10 cellular contexts compared by ENCODE assay signal in the genomic region with DNA sequence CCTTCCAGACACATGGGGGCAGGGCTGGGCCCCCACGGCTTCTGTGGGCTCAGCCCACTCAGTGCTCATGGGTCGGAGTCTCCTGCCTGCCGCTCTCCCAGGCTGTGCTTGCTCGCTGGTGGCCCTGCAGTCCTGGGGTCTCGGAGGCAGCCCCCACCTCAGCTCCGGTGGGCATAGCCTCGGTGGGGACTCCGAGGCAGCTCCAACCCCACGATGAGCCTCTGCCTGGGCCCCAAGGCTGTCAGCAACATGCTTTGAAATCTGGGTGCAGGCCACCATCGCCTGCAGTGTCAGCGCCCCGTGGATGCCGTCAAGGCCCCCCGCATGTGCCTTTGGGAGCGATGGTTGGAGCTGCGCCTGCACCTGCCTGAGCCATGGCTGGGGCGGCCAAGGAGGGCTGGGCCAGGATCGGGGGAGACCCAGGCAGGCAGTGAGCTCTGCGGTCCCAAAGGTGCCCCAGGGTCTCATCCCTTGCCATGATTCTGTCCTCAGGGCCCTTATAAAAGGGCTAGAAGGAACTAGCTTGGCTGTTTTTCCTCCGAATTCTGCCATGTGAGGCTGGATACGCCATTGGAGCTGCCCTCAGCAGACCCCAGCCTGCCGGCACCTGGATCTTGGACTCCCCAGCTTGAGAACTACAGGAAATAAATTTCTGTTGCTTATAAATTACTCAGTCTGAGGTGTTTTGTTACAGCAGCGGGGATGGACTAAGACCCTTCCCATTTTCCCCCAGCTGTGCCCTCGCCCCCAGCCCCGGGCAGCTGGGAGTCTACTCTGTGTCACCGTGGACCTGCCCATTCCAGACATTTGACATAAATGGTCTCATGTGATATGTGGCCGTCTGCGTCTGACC. TPM values are rescaled to one million over a fixed set of nuclear protein-coding genes. Genes with fewer than 3 reads are reported as not detected.
DNase-seq lines count a peak whose midpoint lies in the region; ATAC-seq, FAIRE-seq and TF ChIP-seq lines count a peak whose summit lies in the region.
"Had no signal": no experiment of that assay in that cellular context is flagged by ENCODE, and none has a peak within 500 bp of the region (broad histone marks: within the 10 kb centered on the region; RNA-seq: fewer than 3 reads in every experiment).

No MANE protein-coding gene starts in this region.

- no peaks in the 10 kb centered on the region for H4K20me1 ChIP-seq in SK-N-SH (ENCODE audit: insufficient read depth)
- H4K20me1 ChIP-seq in HepG2 (ENCODE audit: insufficient read depth, low read length): no peaks in the 10 kb centered on the region

- H2AFZ ChIP-seq in SK-N-SH (ENCODE audit: low read depth) (no peak overlapping the region), HepG2 (ENCODE audit: low read length) (no peak overlapping the region)

- no TSS peak for BruUV-seq in HepG2 (replicated peaks; lab: Mats Ljungman, UMichigan)

- no peaks in the 10 kb centered on the region for H3K9me2 ChIP-seq in SK-N-SH

- H3K36me3 Mint-ChIP-seq in activated naive CD4-positive, alpha-beta T cell treated with anti-CD3 and anti-CD28 coated beads, Interleukin-2, amount 50 U/mL, for 72 hours: peaks cover 0 to 5% of the 10 kb centered on the region in 2 donors

- H3K4me2 ChIP-seq in SK-N-SH (no peak overlapping the region), HepG2 (ENCODE audit: low read depth, low read length) (no peak overlapping the region)

- DNase-seq in SK-N-SH (peak; percentile 16), HepG2 (ENCODE audit: low spot score) (no peak), stomach (peak; percentile 17), NCI-H82 (lab: John Stamatoyannopoulos, UW) (no peak), GM19240 (ENCODE audit: insufficient read length, low spot score) (no peak), NCI-H1436 treated with DMSO at 0.1 percent for 48 hours (lab: John Stamatoyannopoulos, UW) (no peak)
- no peak for DNase-seq in activated naive CD4-positive, alpha-beta T cell treated with anti-CD3 and anti-CD28 coated beads, Interleukin-2, amount 50 U/mL, for 72 hours (ENCODE audit: low spot score in 2 of 2)

- peak overlapping the region; percentile 94 for H3K27ac Mint-ChIP-seq in activated naive CD4-positive, alpha-beta T cell treated with anti-CD3 and anti-CD28 coated beads, Interleukin-2, amount 50 U/mL, for 72 hours

- POLR2A ChIA-PET in SK-N-SH (lab: Yijun Ruan, JAX) (interaction anchor here (0.8 to 1.1 kb wide), 2 partner anchors 11 to 145 kb away, joined by 3 read pairs; no protein-coding TSS in a partner anchor), HepG2 (lab: Yijun Ruan, JAX) (interaction anchor here (2.8 to 5.3 kb wide), 2 partner anchors 11 to 29 kb away, joined by 13 to 95 read pairs; a partner anchor contains a TSS)

- no peak for TF ChIP-seq EP300 in SK-N-SH (IDR thresholded peaks at IDR 0.05; ENCODE audit: borderline replicate concordance in 1 of 2, low read depth in 1 of 2, low read length in 1 of 2)
- TF ChIP-seq EP300 in HepG2 (IDR thresholded peaks at IDR 0.05; ENCODE audit: low read depth in 2 of 2, low read length in 2 of 2): no peak
- TF ChIP-seq EP300 in HepG2 (CRISPR knock-in tag; IDR thresholded peaks at IDR 0.05; ENCODE audit: borderline replicate concordance): no peak
- no peak for TF ChIP-seq EP300 in stomach (IDR thresholded peaks at IDR 0.05)

- peaks cover 4% of the 10 kb centered on the region for H3F3A ChIP-seq in SK-N-SH (replicated peaks; ENCODE audit: insufficient read depth)

- TF ChIP-seq RAD21 in SK-N-SH (IDR thresholded peaks at IDR 0.05; ENCODE audit: low read length): no peak
- no peak for TF ChIP-seq RAD21 in HepG2 (CRISPR knock-in tag; IDR thresholded peaks at IDR 0.05)

- in situ Hi-C loops in HepG2 (cut with HindIII; ENCODE audit: extremely low pct_ligation_motif_present, low pct_unique_long_range_greater_than_20kb): no loop called here

- 95% methylated on average over 11 of the region's 28 CpGs for WGBS in SK-N-SH (ENCODE audit: low lambda C conversion rate)
- 95% methylated on average over 13 of the region's 28 CpGs for WGBS in HepG2 (ENCODE audit: low lambda C conversion rate)
- WGBS in stomach, 5 donors: 84 to 93% (median 87%) methylated on average over 21 to 28 of the region's 28 CpGs

- H3K27ac ChIP-seq in SK-N-SH (ENCODE audit: low read depth in 2 of 2, low read length in 1 of 2) (no peak overlapping the region), HepG2 (ENCODE audit: extremely low read length, insufficient read depth, low read length) (no peak overlapping the region), stomach (peak overlapping the region; percentile 82 to 92 (median 85))
- H3K27ac ChIP-seq: 22Rv1 had no signal

- H3K4me3 ChIP-seq in SK-N-SH (ENCODE audit: low read depth in 2 of 2, low read length in 1 of 2): no peak overlapping the region
- H3K4me3 ChIP-seq in HepG2 (replicated peaks in 1 of 3; ENCODE audit: insufficient read depth in 1 of 3, low read depth in 2 of 3, low read length in 3 of 3): no peak overlapping the region
- H3K4me3 ChIP-seq in stomach: no peak overlapping the region

- H3K27me3 ChIP-seq in SK-N-SH (ENCODE audit: insufficient read depth) (no peaks in the 10 kb centered on the region), HepG2 (ENCODE audit: control insufficient read depth in 1 of 2, insufficient read depth in 2 of 2, low read length in 2 of 2) (no peaks in the 10 kb centered on the region), stomach (no peaks in the 10 kb centered on the region)

- no peaks in the 10 kb centered on the region for H3K9me3 Mint-ChIP-seq in activated naive CD4-positive, alpha-beta T cell treated with anti-CD3 and anti-CD28 coated beads, Interleukin-2, amount 50 U/mL, for 72 hours

- intact Hi-C loops in HepG2 (cut with micrococcal nuclease; ENCODE audit: unreplicated experiment): no loop called here
- intact Hi-C loops in stomach (cut with DNase I; ENCODE audit: low total_unique reads): no loop called here

- CTCF ChIA-PET in SK-N-SH (lab: Yijun Ruan, JAX): interaction anchor here (0.8 to 1.1 kb wide), 3 partner anchors 35 to 153 kb away, joined by 3 to 4 read pairs (median 3); no protein-coding TSS in a partner anchor
- CTCF ChIA-PET in HepG2 (lab: Yijun Ruan, JAX; ENCODE audit: low intra/inter-chr PET ratio, low total read pairs): no interaction called here

- no peak for TF ChIP-seq CTCF in SK-N-SH (IDR thresholded peaks at IDR 0.05)
- TF ChIP-seq CTCF in HepG2 (CRISPR knock-in tag; IDR thresholded peaks at IDR 0.05): no peak
- no peak for TF ChIP-seq CTCF in stomach (IDR thresholded peaks at IDR 0.05)

- H3K79me2 ChIP-seq in SK-N-SH (ENCODE audit: insufficient read depth) (no peaks in the 10 kb centered on the region), HepG2 (ENCODE audit: insufficient read depth, low read length) (peaks cover 2% of the 10 kb centered on the region)

- ATAC-seq in SK-N-SH treated with all-trans-retinoic acid at 6 μM for 48 hours: no peak
- no peak for ATAC-seq in activated naive CD4-positive, alpha-beta T cell treated with anti-CD3 and anti-CD28 coated beads, Interleukin-2, amount 50 U/mL, for 72 hours
- ATAC-seq in HepG2: no peak

- no peaks in the 10 kb centered on the region for H3K9me3 ChIP-seq in SK-N-SH
- no peaks in the 10 kb centered on the region for H3K9me3 ChIP-seq in HepG2 (ENCODE audit: low read length)
- H3K9me3 ChIP-seq in stomach: no peaks in the 10 kb centered on the region

- TF ChIP-seq POLR2A in HepG2 (IDR thresholded peaks at IDR 0.05; ENCODE audit: insufficient read depth in 1 of 2, low read depth in 2 of 2, low read length in 2 of 2) (no peak), stomach (IDR thresholded peaks at IDR 0.05) (no peak)

- peaks cover 8 to 34% of the 10 kb centered on the region in 2 experiments; a peak in 2 of 4 replicates for H3K4me1 ChIP-seq in SK-N-SH (ENCODE audit: control insufficient read depth in 1 of 2, insufficient read depth in 2 of 2, low read depth in 1 of 2, low read length in 1 of 2)
- peaks cover 40% of the 10 kb centered on the region for H3K4me1 ChIP-seq in HepG2 (ENCODE audit: insufficient read depth, low read length)
- H3K4me1 ChIP-seq in stomach: peaks cover 42 to 90% (median 68%) of the 10 kb centered on the region in 4 donors

- no peak for FAIRE-seq in HepG2 (lab: Jason Lieb, UNC)
- FAIRE-seq: colon had no signal

- H3K9ac ChIP-seq in SK-N-SH (no peak overlapping the region), HepG2 (ENCODE audit: insufficient read depth, low read depth, low read length) (no peak overlapping the region)

- H3K36me3 ChIP-seq in SK-N-SH (replicated peaks in 1 of 2; ENCODE audit: control insufficient read depth in 1 of 2, insufficient read depth in 2 of 2, low read length in 1 of 2) (no peaks in the 10 kb centered on the region), HepG2 (replicated peaks in 1 of 2; ENCODE audit: control insufficient read depth in 1 of 2, insufficient read depth in 2 of 2, low read length in 2 of 2) (no peaks in the 10 kb centered on the region; a peak in 1 of 5 replicates), stomach (no peaks in the 10 kb centered on the region)

RNA-seq across cellular contexts. Expression of a gene that starts 30.4 kb away (rescaled TPM):
- 11.4 and 14.5 TPM in 2 replicates for polyA plus RNA-seq in SK-N-SH (2012; rRNA removed)
- polyA plus RNA-seq in SK-N-SH (2012; cell fraction: cytosol; rRNA removed): 4.0 and 5.2 TPM in 2 replicates
- 140 and 311 TPM in 2 replicates for polyA plus RNA-seq in SK-N-SH (2012; cell fraction: nucleus; rRNA removed)
- 10 to 100 TPM in 1 of 2 donors, 1 to 10 TPM in 1; 7.0 to 17.4 TPM for total RNA-seq in activated naive CD4-positive, alpha-beta T cell treated with anti-CD3 and anti-CD28 coated beads, Interleukin-2, amount 50 U/mL, for 72 hours
- total RNA-seq in HepG2 (2016; rRNA removed; fragmentation: Illumina TruSeq; extraction: Trizol): 12.5 and 17.4 TPM in 2 replicates
- 4.7 and 5.3 TPM in 2 replicates for total RNA-seq in HepG2 (2016; cell fraction: cytosol; rRNA removed; fragmentation: Illumina TruSeq; extraction: Trizol; ENCODE audit: low read depth)
- total RNA-seq in HepG2 (2016; cell fraction: insoluble cytoplasmic fraction; rRNA removed; fragmentation: Illumina TruSeq; extraction: Trizol): 13.2 and 25.5 TPM in 2 replicates
- 9.4 and 9.5 TPM in 2 replicates for total RNA-seq in HepG2 (2016; cell fraction: membrane; rRNA removed; fragmentation: Illumina TruSeq; extraction: Trizol)
- total RNA-seq in HepG2 (2016; cell fraction: nucleus; rRNA removed; fragmentation: Illumina TruSeq; extraction: Trizol): 15.0 and 17.4 TPM in 2 replicates
- polyA plus RNA-seq in HepG2 (2011; rRNA removed): 55.2 and 80.8 TPM in 2 replicates
- 34.7 and 69.3 TPM in 2 replicates for polyA plus RNA-seq in HepG2 (2011; cell fraction: cytosol; rRNA removed)
- polyA plus RNA-seq in HepG2 (2011; cell fraction: nucleus; rRNA removed): 320 and 335 TPM in 2 replicates
- 21.8 and 46.8 TPM in 2 replicates for polyA plus RNA-seq in HepG2 (2012)
- polyA plus RNA-seq in HepG2 (2016; cell fraction: cytosol; fragmentation: Illumina TruSeq; extraction: Trizol; ENCODE audit: low read depth): 3.7 and 4.9 TPM in 2 replicates
- 12.3 and 15.6 TPM in 2 replicates for polyA plus RNA-seq in HepG2 (2016; cell fraction: insoluble cytoplasmic fraction; fragmentation: Illumina TruSeq; extraction: Trizol; ENCODE audit: low read depth)
- polyA plus RNA-seq in HepG2 (2016; cell fraction: membrane; fragmentation: Illumina TruSeq; extraction: Trizol; ENCODE audit: low read depth): 8.6 and 9.0 TPM in 2 replicates
- 34.9 and 43.2 TPM in 2 replicates for polyA plus RNA-seq in HepG2 (2016; cell fraction: nucleus; fragmentation: Illumina TruSeq; extraction: Trizol; ENCODE audit: insufficient read depth, low read depth)
- polyA minus RNA-seq in HepG2 (2011; rRNA and poly(A)+ RNA removed; ENCODE audit: low replicate concordance): 0.65 and 46.4 TPM in 2 replicates
- 20.2 and 29.8 TPM in 2 replicates for polyA minus RNA-seq in HepG2 (2011; cell fraction: cytosol; rRNA and poly(A)+ RNA removed)
- polyA minus RNA-seq in HepG2 (2011; cell fraction: nucleus; rRNA and poly(A)+ RNA removed): 33.9 and 38.4 TPM in 2 replicates
- 100 to 1,000 TPM in 1 of 5 donors, 10 to 100 TPM in 4; 12.8 to 224 (median 63.9) TPM for total RNA-seq in stomach
- polyA plus RNA-seq in stomach: 10 to 100 TPM; 20.1 to 54.6 (median 40.6) TPM

RNA-seq across cellular contexts. Expression of a gene that starts 46.2 kb away (rescaled TPM):
- 158 and 183 TPM in 2 replicates for polyA plus RNA-seq in SK-N-SH (2012; rRNA removed)
- 73.8 and 122 TPM in 2 replicates for polyA plus RNA-seq in SK-N-SH (2012; cell fraction: cytosol; rRNA removed)
- polyA plus RNA-seq in SK-N-SH (2012; cell fraction: nucleus; rRNA removed): 419 and 467 TPM in 2 replicates
- 100 to 1,000 TPM in 1 of 2 donors, 10 to 100 TPM in 1; 74.7 to 177 TPM for total RNA-seq in activated naive CD4-positive, alpha-beta T cell treated with anti-CD3 and anti-CD28 coated beads, Interleukin-2, amount 50 U/mL, for 72 hours
- total RNA-seq in HepG2 (2016; rRNA removed; fragmentation: Illumina TruSeq; extraction: Trizol): 106 and 112 TPM in 2 replicates
- 119 TPM in 2 replicates for total RNA-seq in HepG2 (2016; cell fraction: cytosol; rRNA removed; fragmentation: Illumina TruSeq; extraction: Trizol; ENCODE audit: low read depth)
- total RNA-seq in HepG2 (2016; cell fraction: insoluble cytoplasmic fraction; rRNA removed; fragmentation: Illumina TruSeq; extraction: Trizol): 83.8 and 121 TPM in 2 replicates
- 133 and 173 TPM in 2 replicates for total RNA-seq in HepG2 (2016; cell fraction: membrane; rRNA removed; fragmentation: Illumina TruSeq; extraction: Trizol)
- 51.5 and 60.9 TPM in 2 replicates for total RNA-seq in HepG2 (2016; cell fraction: nucleus; rRNA removed; fragmentation: Illumina TruSeq; extraction: Trizol)
- 78.5 and 123 TPM in 2 replicates for polyA plus RNA-seq in HepG2 (2011; rRNA removed)
- 87.2 and 182 TPM in 2 replicates for polyA plus RNA-seq in HepG2 (2011; cell fraction: cytosol; rRNA removed)
- 489 and 636 TPM in 2 replicates for polyA plus RNA-seq in HepG2 (2011; cell fraction: nucleus; rRNA removed)
- 69.0 and 92.6 TPM in 2 replicates for polyA plus RNA-seq in HepG2 (2012)
- polyA plus RNA-seq in HepG2 (2016; cell fraction: cytosol; fragmentation: Illumina TruSeq; extraction: Trizol; ENCODE audit: low read depth): 49.5 and 64.7 TPM in 2 replicates
- polyA plus RNA-seq in HepG2 (2016; cell fraction: insoluble cytoplasmic fraction; fragmentation: Illumina TruSeq; extraction: Trizol; ENCODE audit: low read depth): 101 and 112 TPM in 2 replicates
- polyA plus RNA-seq in HepG2 (2016; cell fraction: membrane; fragmentation: Illumina TruSeq; extraction: Trizol; ENCODE audit: low read depth): 103 and 116 TPM in 2 replicates
- 152 and 155 TPM in 2 replicates for polyA plus RNA-seq in HepG2 (2016; cell fraction: nucleus; fragmentation: Illumina TruSeq; extraction: Trizol; ENCODE audit: insufficient read depth, low read depth)
- 136 and 350 TPM in 2 replicates for polyA minus RNA-seq in HepG2 (2011; rRNA and poly(A)+ RNA removed; ENCODE audit: low replicate concordance)
- polyA minus RNA-seq in HepG2 (2011; cell fraction: cytosol; rRNA and poly(A)+ RNA removed): 85.1 and 100 TPM in 2 replicates
- 47.7 and 48.4 TPM in 2 replicates for polyA minus RNA-seq in HepG2 (2011; cell fraction: nucleus; rRNA and poly(A)+ RNA removed)
- 100 to 1,000 TPM in 3 of 5 donors, 10 to 100 TPM in 2; 85.0 to 415 (median 227) TPM for total RNA-seq in stomach
- 10 to 100 TPM; 72.7 to 90.4 (median 83.5) TPM for polyA plus RNA-seq in stomach

Comparison
In these comparisons a context has a peak if more than half of its experiments do, and no peak if none do; other contexts are left out.
1. DNase-seq: peak in SK-N-SH (single experiment) and stomach (single experiment); none in activated naive CD4-positive, alpha-beta T cell treated with anti-CD3 and anti-CD28 coated beads, Interleukin-2, amount 50 U/mL, for 72 hours (0 of 2), HepG2 (single experiment), NCI-H82 (single experiment), GM19240 (single experiment) and NCI-H1436 treated with DMSO at 0.1 percent for 48 hours (single experiment).
2. H3K27ac ChIP-seq: peak in stomach (5 of 5); none in SK-N-SH (0 of 2) and HepG2 (single experiment).